ENCODE assay signal across 8 cellular contexts in the genomic region with DNA sequence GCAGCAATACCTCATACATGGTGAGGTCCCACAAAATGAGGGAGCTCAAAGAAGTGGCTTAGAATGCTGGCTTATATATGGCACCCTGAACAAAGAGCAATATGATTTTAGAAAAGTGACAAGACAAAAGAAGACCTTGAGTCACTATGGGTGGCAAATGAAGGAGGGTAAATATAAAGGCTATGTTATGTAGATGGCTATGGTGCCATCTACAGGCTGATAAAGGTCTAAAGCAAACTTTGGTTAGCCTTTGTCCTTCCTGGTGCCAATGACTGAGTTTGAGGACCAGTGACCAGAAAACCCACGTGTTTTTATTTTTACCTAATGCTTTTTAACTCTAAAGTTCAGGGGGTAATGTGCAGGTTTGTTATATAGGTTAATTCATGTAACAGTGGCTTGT.
DNase-seq lines count a peak whose midpoint lies in the region; ATAC-seq and TF ChIP-seq lines count a peak whose summit lies in the region.

No MANE protein-coding gene starts in this region.

- H3K36me3 Mint-ChIP-seq in osteocyte (ENCODE audit: unreplicated experiment), result no peaks in the 10 kb centered on the region

- H3K27ac ChIP-seq in brain microvascular endothelial cell (no peak overlapping the region), caudate nucleus (ENCODE audit: low read depth, low read length) (no peak overlapping the region)

- in situ Hi-C loops in ACHN (cut with HindIII; ENCODE audit: low pct_ligation_motif_present, low pct_unique_long_range_greater_than_20kb, low sequenced_read_pairs) (no loop called here), brain microvascular endothelial cell (cut with HindIII; ENCODE audit: low pct_ligation_motif_present, low sequenced_read_pairs) (no loop called here)

- H3K9me3 Mint-ChIP-seq in osteocyte (ENCODE audit: unreplicated experiment), result no peaks in the 10 kb centered on the region

- H3K4me3 ChIP-seq in GM12865 (ENCODE audit: low read depth, low read length) (no peak overlapping the region), brain microvascular endothelial cell (ENCODE audit: low read depth, low read length) (no peak overlapping the region)

- H3K27ac Mint-ChIP-seq in osteocyte (ENCODE audit: unreplicated experiment), result no peak overlapping the region

- ATAC-seq in HG03354 (IDR thresholded peaks at IDR 0.05; ENCODE audit: poor library complexity, severe bottlenecking, unreplicated experiment), result no peak

- DNase-seq in ACHN (peak; percentile 27), GM12865 (ENCODE audit: low read depth) (peak; percentile 41), NCI-H146 (lab: John Stamatoyannopoulos, UW) (peak; percentile 6), brain microvascular endothelial cell (peak; percentile 2), osteocyte (ENCODE audit: extremely low spot score, unreplicated experiment) (no peak), OCI-M2 (lab: John Stamatoyannopoulos, UW; ENCODE audit: unreplicated experiment) (no peak), caudate nucleus (lab: John Stamatoyannopoulos, UW) (no peak)

- no peak overlapping the region for H3K4me3 Mint-ChIP-seq in osteocyte (ENCODE audit: unreplicated experiment)

- no peaks in the 10 kb centered on the region for H3K27me3 ChIP-seq in brain microvascular endothelial cell (replicated peaks)

- H3K4me1 Mint-ChIP-seq in osteocyte (ENCODE audit: unreplicated experiment), result peaks cover 2% of the 10 kb centered on the region

- H3K27me3 Mint-ChIP-seq in osteocyte (ENCODE audit: unreplicated experiment), result peaks cover 6% of the 10 kb centered on the region

- no peaks in the 10 kb centered on the region for H3K36me3 ChIP-seq in brain microvascular endothelial cell (replicated peaks)

- peak; percentile 40 for TF ChIP-seq CTCF in GM12865 (IDR thresholded peaks at IDR 0.05; ENCODE audit: insufficient read depth, low read depth, low read length, missing control alignments)
- peak; percentile 49 for TF ChIP-seq CTCF in brain microvascular endothelial cell (IDR thresholded peaks at IDR 0.05; ENCODE audit: low read depth, low read length, missing control alignments)
- TF ChIP-seq CTCF in osteocyte (IDR thresholded peaks at IDR 0.05), result peak; percentile 54

Comparison
In these comparisons a context has a peak if more than half of its experiments do, and no peak if none do; other contexts are left out.
1. DNase-seq: peak in ACHN (single experiment), GM12865 (single experiment), NCI-H146 (single experiment) and brain microvascular endothelial cell (single experiment); none in osteocyte (single experiment), OCI-M2 (single experiment) and caudate nucleus (0 of 61).
2. Peak in every context shown above with its lines, with median percentiles within 50 percentile points of each other: CTCF ChIP-seq.